In genomic region chr20:34526466-34526865, GRCh38 we compare ENCODE assay signal across 11 cellular contexts. TPM values are rescaled to one million over a fixed set of nuclear protein-coding genes. Genes with fewer than 3 reads are reported as not detected.
DNase-seq lines count a peak whose midpoint lies in the region; ATAC-seq and TF ChIP-seq lines count a peak whose summit lies in the region.
"Had no signal": no experiment of that assay in that cellular context is flagged by ENCODE, and none has a peak within 500 bp of the region (broad histone marks: within the 10 kb centered on the region; RNA-seq: fewer than 3 reads in every experiment).

No MANE protein-coding gene starts in this region.

- 90 to 91% methylated on average over 5 of the region's 5 CpGs for WGBS in thyroid gland, 2 donors

- H3K36me3 ChIP-seq in Peyer's patch (peaks cover 0 to 47% (median 3%) of the 10 kb centered on the region in 3 donors), mucosa of stomach (ENCODE audit: control insufficient read depth, insufficient read depth, low read length) (peaks cover 11% of the 10 kb centered on the region), thyroid gland (peaks cover 14 to 32% of the 10 kb centered on the region in 2 donors)

- H3K9ac ChIP-seq in mucosa of stomach (ENCODE audit: low read length), result peak overlapping the region; percentile 44

- H3K9me3 ChIP-seq in Peyer's patch, result no peaks in the 10 kb centered on the region
- H3K9me3 ChIP-seq in mucosa of stomach (ENCODE audit: control insufficient read depth, low read length), result no peaks in the 10 kb centered on the region
- H3K9me3 ChIP-seq in thyroid gland, result no peaks in the 10 kb centered on the region

- H3K4me1 ChIP-seq in Peyer's patch, result peaks cover 0 to 54% (median 1%) of the 10 kb centered on the region in 4 donors
- peaks cover 63% of the 10 kb centered on the region for H3K4me1 ChIP-seq in mucosa of stomach (ENCODE audit: control insufficient read depth, insufficient read depth, low read length)
- H3K4me1 ChIP-seq in thyroid gland, result peaks cover 16 to 50% of the 10 kb centered on the region in 2 donors

- TF ChIP-seq CTCF in Peyer's patch (IDR thresholded peaks at IDR 0.05) (no peak), dorsolateral prefrontal cortex (IDR thresholded peaks at IDR 0.05 in 54 of 56, conservative IDR thresholded peaks at IDR 0.05 in 2 of 56; ENCODE audit: low read depth in 1 of 56, partially characterized antibody in 56 of 56) (no peak), thyroid gland (IDR thresholded peaks at IDR 0.05) (no peak)

- ATAC-seq in HG03457 (IDR thresholded peaks at IDR 0.05; ENCODE audit: unreplicated experiment), result no peak
- ATAC-seq in GM19035 (IDR thresholded peaks at IDR 0.05; ENCODE audit: unreplicated experiment), result no peak
- ATAC-seq: WTC11 had no signal

- peak overlapping the region in 1 of 4 donors; percentile 20 for H3K4me3 ChIP-seq in Peyer's patch
- H3K4me3 ChIP-seq in dorsolateral prefrontal cortex, result peak overlapping the region in 3 of 59 donors; percentile 7 to 19 (median 17)
- no peak overlapping the region for H3K4me3 ChIP-seq in mucosa of stomach (ENCODE audit: low read length)
- H3K4me3 ChIP-seq in thyroid gland (replicated peaks in 1 of 3), result no peak overlapping the region

- intact Hi-C loops in dorsolateral prefrontal cortex (cut with DNase I) (no loop called here), thyroid gland (cut with DNase I) (no loop called here)

- TF ChIP-seq POLR2A in Peyer's patch (IDR thresholded peaks at IDR 0.05) (no peak), thyroid gland (IDR thresholded peaks at IDR 0.05) (no peak)

- H3K27me3 ChIP-seq in Peyer's patch (no peaks in the 10 kb centered on the region), dorsolateral prefrontal cortex (no peaks in the 10 kb centered on the region), mucosa of stomach (ENCODE audit: control insufficient read depth, insufficient read depth, low read length) (no peaks in the 10 kb centered on the region), thyroid gland (no peaks in the 10 kb centered on the region)

- DNase-seq in Peyer's patch (peak in 1 of 3 donors; percentile 46), dorsolateral prefrontal cortex (no peak), thyroid gland (no peak), NCI-H69 (lab: John Stamatoyannopoulos, UW) (no peak), COR-L47 (lab: John Stamatoyannopoulos, UW) (no peak)
- DNase-seq: DMS 273 treated with DMSO at 0.1 percent for 48 hours, NCI-H187 treated with DMSO at 0.1 percent for 48 hours had no signal

- H3K27ac ChIP-seq in Peyer's patch, result peak overlapping the region; percentile 27 to 91 (median 66)
- H3K27ac ChIP-seq in dorsolateral prefrontal cortex, result peak overlapping the region; percentile 90 to 100 (median 98)
- peak overlapping the region in 2 of 3 donors; percentile 41 to 76 for H3K27ac ChIP-seq in thyroid gland

RNA-seq across cellular contexts. Expression of gene DYNLRB1, which starts 10.2 kb away (rescaled TPM):
- total RNA-seq in Peyer's patch, result 100 to 1,000 TPM in 3 of 4 donors, 10 to 100 TPM in 1; 77.6 to 181 (median 135) TPM
- 100 to 1,000 TPM; 153 to 387 (median 261) TPM for total RNA-seq in dorsolateral prefrontal cortex
- total RNA-seq in thyroid gland, result 100 to 1,000 TPM; 119 to 231 (median 210) TPM

RNA-seq across cellular contexts. Expression of gene MAP1LC3A, which starts 32.1 kb away (rescaled TPM):
- 10 to 100 TPM; 32.6 to 82.1 (median 68.6) TPM for total RNA-seq in Peyer's patch
- 100 to 1,000 TPM in 118 of 120 experiments, 10 to 100 TPM in 2; 86.9 to 270 (median 160) TPM for total RNA-seq in dorsolateral prefrontal cortex
- 100 to 1,000 TPM; 119 to 163 (median 130) TPM for total RNA-seq in thyroid gland
